22 cellular contexts compared by ENCODE assay signal in the genomic region with DNA sequence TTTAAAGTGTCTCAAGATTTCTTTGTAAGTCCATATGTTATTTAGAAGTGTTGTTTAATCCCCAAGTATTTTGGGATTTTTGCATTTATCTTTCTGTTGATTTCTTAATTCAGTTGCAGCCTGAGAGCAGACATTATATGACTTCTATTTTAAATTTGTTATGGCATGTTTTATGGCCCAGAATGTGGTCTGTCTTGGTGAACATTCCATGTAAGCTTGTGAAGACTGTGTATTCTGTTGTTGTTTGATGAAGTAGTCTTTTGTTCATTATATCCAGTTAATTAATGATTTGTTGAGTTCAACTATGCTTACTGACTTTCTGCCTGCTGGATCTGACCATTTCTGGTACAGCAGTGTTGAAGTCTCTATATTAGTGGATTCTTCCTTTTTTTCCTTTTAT. TPM values are rescaled to one million over a fixed set of nuclear protein-coding genes. Genes with fewer than 3 reads are reported as not detected.
DNase-seq lines count a peak whose midpoint lies in the region; ATAC-seq, FAIRE-seq and TF ChIP-seq lines count a peak whose summit lies in the region.
"Had no signal": no experiment of that assay in that cellular context is flagged by ENCODE, and none has a peak within 500 bp of the region (broad histone marks: within the 10 kb centered on the region; RNA-seq: fewer than 3 reads in every experiment).

No MANE protein-coding gene starts in this region.

- TF ChIP-seq POLR2A in H54 (IDR thresholded peaks at IDR 0.05; ENCODE audit: low read depth, low read length) = no peak
- TF ChIP-seq POLR2A in GM18505 (IDR thresholded peaks at IDR 0.05; ENCODE audit: borderline replicate concordance, extremely low read depth, insufficient read depth, insufficient read length) = no peak

- no peaks in the 10 kb centered on the region for H3K36me3 ChIP-seq in CD8-positive, alpha-beta T cell (ENCODE audit: insufficient read depth, low read length)
- no peaks in the 10 kb centered on the region for H3K36me3 ChIP-seq in endodermal cell (ENCODE audit: control insufficient read depth, insufficient read depth, low read length)
- H3K36me3 ChIP-seq in neutrophil = no peaks in the 10 kb centered on the region
- no peaks in the 10 kb centered on the region for H3K36me3 ChIP-seq in neural progenitor cell

- intact Hi-C loops in CD8-positive, alpha-beta T cell (cut with DNase I, micrococcal nuclease) = no loop called here
- intact Hi-C loops in dorsolateral prefrontal cortex (cut with DNase I) = no loop called here

- no peaks in the 10 kb centered on the region for H3K9me3 ChIP-seq in CD8-positive, alpha-beta T cell (ENCODE audit: low read length)
- H3K9me3 ChIP-seq in endodermal cell (ENCODE audit: control insufficient read depth, low read length) (peaks cover 5% of the 10 kb centered on the region), neutrophil (no peaks in the 10 kb centered on the region), neural progenitor cell (ENCODE audit: low read depth) (no peaks in the 10 kb centered on the region)
- H3K9me3 ChIP-seq: SJCRH30 had no signal

- H3K9ac ChIP-seq in endodermal cell (ENCODE audit: extremely low read depth, low read length, poor library complexity, severe bottlenecking) = no peak overlapping the region
- H3K9ac ChIP-seq in neural progenitor cell = no peak overlapping the region

- no peaks in the 10 kb centered on the region for H4K20me1 ChIP-seq in neural progenitor cell (ENCODE audit: low read depth)

- no peak for TF ChIP-seq CTCF in CD8-positive, alpha-beta T cell (IDR thresholded peaks at IDR 0.05)
- TF ChIP-seq CTCF in endodermal cell (conservative IDR thresholded peaks at IDR 0.05) (no peak), neutrophil (IDR thresholded peaks at IDR 0.05) (no peak), neural progenitor cell (IDR thresholded peaks at IDR 0.05) (no peak), dorsolateral prefrontal cortex (IDR thresholded peaks at IDR 0.05 in 54 of 56, conservative IDR thresholded peaks at IDR 0.05 in 2 of 56; ENCODE audit: low read depth in 1 of 56, partially characterized antibody in 56 of 56) (no peak)

- CTCF ChIA-PET in CD8-positive, alpha-beta T cell (lab: Charles Lee) = interaction anchor here (1.1 kb wide), 1 partner anchor 9 kb away, joined by 3 read pairs; no protein-coding TSS in a partner anchor

- peaks cover 15% of the 10 kb centered on the region for H3K4me1 ChIP-seq in CD8-positive, alpha-beta T cell (ENCODE audit: insufficient read depth, low read length)
- H3K4me1 ChIP-seq in endodermal cell (ENCODE audit: control insufficient read depth, insufficient read depth, low read length) = no peaks in the 10 kb centered on the region
- peaks cover 73 to 81% of the 10 kb centered on the region in 2 experiments for H3K4me1 ChIP-seq in neutrophil (ENCODE audit: control insufficient read depth in 1 of 2, insufficient read depth in 1 of 2, low read depth in 1 of 2, low read length in 1 of 2)
- H3K4me1 ChIP-seq in neural progenitor cell = peaks cover 8% of the 10 kb centered on the region

- no peaks in the 10 kb centered on the region for H3K27me3 Mint-ChIP-seq in CD8-positive, alpha-beta T cell (ENCODE audit: low read depth)
- H3K27me3 Mint-ChIP-seq in endodermal cell (ENCODE audit: insufficient read depth) (no peaks in the 10 kb centered on the region), neural progenitor cell (ENCODE audit: insufficient read depth, low read depth) (peaks cover 3% of the 10 kb centered on the region)
- H3K27me3 Mint-ChIP-seq: CD8-positive, alpha-beta memory T cell had no signal

- no peaks in the 10 kb centered on the region for H3K27me3 ChIP-seq in CD8-positive, alpha-beta T cell (ENCODE audit: insufficient read depth, low read length)
- H3K27me3 ChIP-seq in endodermal cell (ENCODE audit: control insufficient read depth, insufficient read depth, low read length, poor library complexity, severe bottlenecking) (no peaks in the 10 kb centered on the region), neutrophil (no peaks in the 10 kb centered on the region), neural progenitor cell (no peaks in the 10 kb centered on the region), dorsolateral prefrontal cortex (no peaks in the 10 kb centered on the region)
- H3K27me3 ChIP-seq: SJCRH30 had no signal

- H3F3A ChIP-seq in neural progenitor cell (ENCODE audit: low read depth) = no peaks in the 10 kb centered on the region

- no peak overlapping the region for H3K4me3 ChIP-seq in CD8-positive, alpha-beta T cell (ENCODE audit: low read depth, low read length)
- H3K4me3 ChIP-seq in endodermal cell (ENCODE audit: low read length) = peak overlapping the region; percentile 9
- H3K4me3 ChIP-seq in neutrophil (ENCODE audit: low read depth in 1 of 2, low read length in 1 of 2) = no peak overlapping the region
- H3K4me3 ChIP-seq in neural progenitor cell = no peak overlapping the region
- no peak overlapping the region for H3K4me3 ChIP-seq in dorsolateral prefrontal cortex
- H3K4me3 ChIP-seq: PC-9, SJCRH30 had no signal

- H2AFZ ChIP-seq in neural progenitor cell (replicated peaks) = no peak overlapping the region
- H2AFZ ChIP-seq: PC-9 had no signal

- no peak overlapping the region for H3K4me2 ChIP-seq in neural progenitor cell
- H3K4me2 ChIP-seq: PC-9 had no signal

- peaks cover 28% of the 10 kb centered on the region for H3K36me3 Mint-ChIP-seq in CD8-positive, alpha-beta T cell
- H3K36me3 Mint-ChIP-seq in endodermal cell (ENCODE audit: low read depth) (peaks cover 11% of the 10 kb centered on the region), neural progenitor cell (peaks cover 29% of the 10 kb centered on the region)

- peaks cover 71% of the 10 kb centered on the region for H3K4me1 Mint-ChIP-seq in CD8-positive, alpha-beta T cell (ENCODE audit: low read depth)
- H3K4me1 Mint-ChIP-seq in endodermal cell (peaks cover 52% of the 10 kb centered on the region), neural progenitor cell (no peaks in the 10 kb centered on the region)

- H3K9me3 Mint-ChIP-seq in CD8-positive, alpha-beta T cell = no peaks in the 10 kb centered on the region
- H3K9me3 Mint-ChIP-seq in endodermal cell = peaks cover 4% of the 10 kb centered on the region
- peaks cover 7% of the 10 kb centered on the region for H3K9me3 Mint-ChIP-seq in neural progenitor cell
- H3K9me3 Mint-ChIP-seq: CD8-positive, alpha-beta memory T cell had no signal

- FAIRE-seq in H54 (lab: Jason Lieb, UNC) = peak; percentile 58
- FAIRE-seq: GM12891, HTR-8/SVneo had no signal

- peaks cover 47% of the 10 kb centered on the region for H3K79me2 ChIP-seq in neural progenitor cell (ENCODE audit: low read depth)

- POLR2A ChIA-PET in CD8-positive, alpha-beta T cell (lab: Charles Lee) = interaction anchor here (0.6 kb wide), 2 partner anchors 80 to 985 kb away, joined by 3 to 4 read pairs; no protein-coding TSS in a partner anchor

- ATAC-seq in CD8-positive, alpha-beta T cell = no peak
- ATAC-seq in GM18505 (IDR thresholded peaks at IDR 0.05; ENCODE audit: unreplicated experiment) = no peak
- ATAC-seq: Right ventricle myocardium inferior had no signal

- peak overlapping the region; percentile 4 for H3K27ac Mint-ChIP-seq in CD8-positive, alpha-beta T cell
- H3K27ac Mint-ChIP-seq in endodermal cell (no peak overlapping the region), neural progenitor cell (no peak overlapping the region)

- no peak overlapping the region for H3K27ac ChIP-seq in CD8-positive, alpha-beta T cell (ENCODE audit: low read depth, low read length)
- H3K27ac ChIP-seq in endodermal cell (ENCODE audit: low read depth, low read length) = no peak overlapping the region
- H3K27ac ChIP-seq in neutrophil = peak overlapping the region; percentile 18
- H3K27ac ChIP-seq in neural progenitor cell = no peak overlapping the region
- no peak overlapping the region for H3K27ac ChIP-seq in dorsolateral prefrontal cortex
- H3K27ac ChIP-seq: C4-2B, PC-9, SJCRH30 had no signal

- no peak for DNase-seq in CD8-positive, alpha-beta T cell
- DNase-seq in H54 (ENCODE audit: insufficient read length, low spot score) = no peak
- DNase-seq in endodermal cell = no peak
- no peak for DNase-seq in neural progenitor cell (ENCODE audit: low spot score)
- DNase-seq in dorsolateral prefrontal cortex = no peak
- DNase-seq: Calu3; CD8-positive, alpha-beta memory T cell; DMS79 treated with DMSO at 0.1 percent for 48 hours; GF-D8; KG1; MM.1S; NCI-H2029; NCI-H2227 treated with DMSO at 0.1 percent for 48 hours; NCI-H526 treated with DMSO at 0.1 percent for 48 hours; PC-9; SJCRH30 had no signal

- no peak overlapping the region for H3K4me3 Mint-ChIP-seq in CD8-positive, alpha-beta T cell
- H3K4me3 Mint-ChIP-seq in endodermal cell (no peak overlapping the region), neural progenitor cell (no peak overlapping the region)
- H3K4me3 Mint-ChIP-seq: CD8-positive, alpha-beta memory T cell had no signal

RNA-seq across cellular contexts. Expression of gene LEMD3, which starts 34.0 kb away (rescaled TPM):
- total RNA-seq in CD8-positive, alpha-beta T cell = 10 to 100 TPM; 75.2 to 77.9 TPM
- 10 to 100 TPM; 35.8 to 37.3 TPM for total RNA-seq in endodermal cell
- polyA plus RNA-seq in endodermal cell (2013, experiment 1 of 2) = 22.4 TPM
- 22.4 TPM for polyA plus RNA-seq in endodermal cell (2013, experiment 2 of 2)
- 8.9 and 11.5 TPM in 2 replicates for total RNA-seq in neural progenitor cell (ENCODE audit: low replicate concordance)
- total RNA-seq in dorsolateral prefrontal cortex = 10 to 100 TPM; 28.3 to 49.9 (median 37.3) TPM
